In genomic region chr3:153001428-153001827, GRCh38 we compare ENCODE assay signal across 21 cellular contexts.
"Had no signal": no experiment of that assay in that cellular context is flagged by ENCODE, and none has a peak within 500 bp of the region (broad histone marks: within the 10 kb centered on the region; RNA-seq: fewer than 3 reads in every experiment).

No MANE protein-coding gene starts in this region.

- H3K9me3 ChIP-seq: esophagus squamous epithelium, heart left ventricle, neutrophil, psoas muscle, spleen, tibial artery, upper lobe of left lung, uterus had no signal

- H3K27me3 ChIP-seq: esophagus squamous epithelium, heart left ventricle, neutrophil, tibial artery, upper lobe of left lung, uterus had no signal

- H3K36me3 ChIP-seq: esophagus squamous epithelium, heart left ventricle, neutrophil, spleen, tibial artery, upper lobe of left lung, uterus had no signal

- H3K4me1 ChIP-seq: heart left ventricle, psoas muscle, spleen, tibial artery, upper lobe of left lung, uterus had no signal

- DNase-seq: effector CD4-positive, alpha-beta T cell; esophagus squamous epithelium; heart left ventricle; hippocampal formation; kidney glomerular epithelial cell; naive thymus-derived CD4-positive, alpha-beta T cell; nephron progenitor cell; psoas muscle; retina; spleen; stimulated activated CD4-positive, alpha-beta T cell treated with anti-CD3 and anti-CD28 coated beads, Interleukin-15, amount 100 ng/mL, for 24 hours; stimulated activated CD4-positive, alpha-beta T cell treated with anti-CD3 and anti-CD28 coated beads, Interleukin-1b, Interleukin-23, amount 100 ng/mL, for 48 hours; stimulated activated CD4-positive, alpha-beta T cell treated with anti-CD3 and anti-CD28 coated beads, Interleukin-4, amount 100 ng/mL, for 24 hours; tibial artery; upper lobe of left lung; uterus had no signal

- ATAC-seq: heart left ventricle; left lobe of liver; naive thymus-derived CD4-positive, alpha-beta T cell; psoas muscle; sciatic nerve; stimulated activated memory B cell treated with anti-CD40 and anti-IgM and Interleukin-4, amounts not matched to agents 10 μg/mL and 1 μg/mL and 100 μg/mL, for 72 hours had no signal

- H3K4me3 ChIP-seq: coronary artery, esophagus squamous epithelium, heart left ventricle, psoas muscle, spleen, tibial artery, upper lobe of left lung, uterus had no signal

- H3K27ac ChIP-seq: coronary artery, heart left ventricle, neutrophil, psoas muscle, spleen, tibial artery, upper lobe of left lung, uterus had no signal
